8 cellular contexts compared by ENCODE assay signal in the genomic region with DNA sequence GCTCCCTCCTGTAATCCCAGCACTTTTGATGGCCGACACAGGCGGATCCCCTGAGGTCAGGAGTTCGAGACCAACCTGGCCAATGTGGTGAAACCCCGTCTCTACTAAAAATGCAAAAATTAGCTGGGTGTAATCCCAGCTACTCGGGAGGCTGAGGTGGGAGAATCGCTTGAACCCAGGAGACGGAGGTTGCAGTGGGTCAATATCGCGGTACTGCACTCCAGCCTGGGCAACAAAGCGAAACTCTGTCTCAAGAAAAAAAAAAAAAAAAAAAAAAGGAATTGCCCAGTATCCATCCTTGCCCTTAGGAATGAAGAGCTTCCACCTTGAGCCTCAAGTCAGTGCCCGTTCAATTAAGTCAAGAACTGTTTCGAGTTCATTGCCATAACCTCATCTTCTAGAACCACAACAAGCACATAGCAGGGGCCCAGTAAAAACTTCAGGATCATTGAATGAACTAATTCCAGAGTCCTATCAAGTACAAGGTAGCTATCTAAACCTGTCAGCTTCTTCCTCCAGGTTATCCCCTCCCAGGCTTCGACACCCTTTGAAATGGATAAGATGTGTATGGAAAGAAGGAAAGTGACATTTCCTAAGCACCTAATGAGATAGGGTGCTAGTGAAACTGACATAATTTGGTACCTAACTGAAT. TPM values are rescaled to one million over a fixed set of nuclear protein-coding genes. Genes with fewer than 3 reads are reported as not detected.
DNase-seq lines count a peak whose midpoint lies in the region; ATAC-seq and TF ChIP-seq lines count a peak whose summit lies in the region.

No MANE protein-coding gene starts in this region.

- peaks cover 2% of the 10 kb centered on the region for H3K36me3 Mint-ChIP-seq in IgD-negative memory B cell
- H3K36me3 Mint-ChIP-seq in chondrocyte (ENCODE audit: low read depth): peaks cover 4% of the 10 kb centered on the region
- H3K36me3 Mint-ChIP-seq in naive B cell: peaks cover 0 to 11% of the 10 kb centered on the region in 2 donors

- H3K9me3 Mint-ChIP-seq in IgD-negative memory B cell (no peaks in the 10 kb centered on the region), chondrocyte (ENCODE audit: low read depth) (no peaks in the 10 kb centered on the region), naive B cell (no peaks in the 10 kb centered on the region)

- H3K27me3 Mint-ChIP-seq in IgD-negative memory B cell (peaks cover 2% of the 10 kb centered on the region), chondrocyte (ENCODE audit: low read depth) (peaks cover 2% of the 10 kb centered on the region), naive B cell (peaks cover 0 to 6% (median 0%) of the 10 kb centered on the region in 3 donors)

- ATAC-seq in naive B cell (ENCODE audit: low read depth in 2 of 2) (peak in 1 of 2 donors; percentile 2), GM21381 (IDR thresholded peaks at IDR 0.05; ENCODE audit: unreplicated experiment) (no peak), HG02885 (IDR thresholded peaks at IDR 0.05; ENCODE audit: poor library complexity, unreplicated experiment) (no peak)

- peak overlapping the region; percentile 91 to 95 (median 92) for H3K27ac Mint-ChIP-seq in IgD-negative memory B cell
- H3K27ac Mint-ChIP-seq in chondrocyte (ENCODE audit: unreplicated experiment): peak overlapping the region; percentile 93
- peak overlapping the region; percentile 88 to 98 (median 96) for H3K27ac Mint-ChIP-seq in naive B cell

- H3K4me1 Mint-ChIP-seq in IgD-negative memory B cell (peaks cover 17 to 38% (median 21%) of the 10 kb centered on the region in 3 donors), chondrocyte (ENCODE audit: low read depth) (peaks cover 26% of the 10 kb centered on the region), naive B cell (peaks cover 16 to 36% (median 26%) of the 10 kb centered on the region in 3 donors)

- DNase-seq in EH (ENCODE audit: low read depth) (peak; percentile 4), chondrocyte (ENCODE audit: low spot score) (no peak), naive B cell (no peak), SHP77 treated with DMSO at 0.1 percent for 48 hours (lab: John Stamatoyannopoulos, UW) (no peak), SW 1271 (lab: John Stamatoyannopoulos, UW) (no peak)

- H3K4me3 Mint-ChIP-seq in IgD-negative memory B cell: peak overlapping the region; percentile 90 to 99 (median 98)
- peak overlapping the region; percentile 95 for H3K4me3 Mint-ChIP-seq in chondrocyte (ENCODE audit: unreplicated experiment)
- peak overlapping the region; percentile 89 to 99 (median 98) for H3K4me3 Mint-ChIP-seq in naive B cell

- no peak for TF ChIP-seq CTCF in chondrocyte (IDR thresholded peaks at IDR 0.05)

RNA-seq across cellular contexts. Expression of a gene that starts 0.8 kb away (rescaled TPM):
- 12.9 TPM for polyA plus RNA-seq in IgD-negative memory B cell
- total RNA-seq in chondrocyte: 13.2 to 16.2 TPM (median 14.9 TPM) in 3 replicates
- polyA plus RNA-seq in naive B cell (ENCODE audit: low read depth in 6 of 6): 10 to 100 TPM in 3 of 6 donors, 1 to 10 TPM in 2, not detected in 1; 7.6 to 14.3 (median 11.9) TPM

RNA-seq across cellular contexts. Expression of a gene that starts 13.2 kb away (rescaled TPM):
- polyA plus RNA-seq in IgD-negative memory B cell (42.6 TPM), naive B cell (ENCODE audit: low read depth in 6 of 6) (10 to 100 TPM; 47.4 to 70.5 (median 57.3) TPM)
- total RNA-seq in chondrocyte: 34.2 to 45.2 TPM (median 40.6 TPM) in 3 replicates

RNA-seq across cellular contexts. Expression of a gene that starts 41.7 kb away (rescaled TPM):
- polyA plus RNA-seq in IgD-negative memory B cell (not detected), naive B cell (ENCODE audit: low read depth in 6 of 6) (under 1 TPM in 1 of 6 donors, not detected in 5; 0.19 TPM)
- total RNA-seq in chondrocyte: not detected in 3 replicates

RNA-seq across cellular contexts. Expression of a gene that starts 58.5 kb away (rescaled TPM):
- not detected for polyA plus RNA-seq in IgD-negative memory B cell
- 23.0 to 42.1 TPM (median 25.5 TPM) in 3 replicates for total RNA-seq in chondrocyte
- polyA plus RNA-seq in naive B cell (ENCODE audit: low read depth in 6 of 6): not detected
